17 cellular contexts compared by ENCODE assay signal in genomic region chr15:70643783-70644125, GRCh38.
DNase-seq lines count a peak whose midpoint lies in the region; ATAC-seq and TF ChIP-seq lines count a peak whose summit lies in the region.
"Had no signal": no experiment of that assay in that cellular context is flagged by ENCODE, and none has a peak within 500 bp of the region (broad histone marks: within the 10 kb centered on the region; RNA-seq: fewer than 3 reads in every experiment).

No MANE protein-coding gene starts in this region.

- TF ChIP-seq CTCF in epithelial cell of proximal tubule (conservative IDR thresholded peaks at IDR 0.05; ENCODE audit: low read depth, low read length) (no peak), osteoblast (IDR thresholded peaks at IDR 0.05; ENCODE audit: extremely low read depth, low read depth, low read length) (no peak)

- no peak overlapping the region for H3K27ac Mint-ChIP-seq in CD8-positive, alpha-beta memory T cell
- H3K27ac Mint-ChIP-seq: activated naive CD8-positive, alpha-beta T cell treated with anti-CD3 and anti-CD28 coated beads, Interleukin-2, amount 10 ng/mL, durations not matched to agents 7 days and 5 days; activated T-cell treated with anti-CD3 and anti-CD28 coated beads, Interleukin-2, amount 50 U/mL, for 24 hours had no signal

- no peak overlapping the region for H2AFZ ChIP-seq in osteoblast (ENCODE audit: low read length)
- H2AFZ ChIP-seq: parathyroid adenoma had no signal

- CTCF ChIA-PET in CD8-positive, alpha-beta memory T cell (lab: Charles Lee), result no interaction called here

- DNase-seq in ELR (ENCODE audit: low read depth) (peak; percentile 70), NCI-H460 (ENCODE audit: extremely low read depth, low read depth) (peak; percentile 8), epithelial cell of proximal tubule (ENCODE audit: low read depth) (peak; percentile 16), osteoblast (ENCODE audit: insufficient read length, low spot score, missing footprints) (peak; percentile 64), HK-2 (ENCODE audit: unreplicated experiment) (no peak), NCI-H2227 treated with DMSO at 0.1 percent for 48 hours (lab: John Stamatoyannopoulos, UW) (no peak)
- DNase-seq in CD8-positive, alpha-beta memory T cell, result no peak
- DNase-seq: activated CD4-positive, alpha-beta T cell treated with anti-CD3 and anti-CD28 coated beads for 48 hours; activated naive CD8-positive, alpha-beta T cell treated with anti-CD3 and anti-CD28 coated beads, Interleukin-2, amount 10 ng/mL, durations not matched to agents 7 days and 5 days; activated T-cell treated with anti-CD3 and anti-CD28 coated beads, Interleukin-2, amount 50 U/mL, for 24 hours; hypothalamus; SHP77; stomach; T1000 had no signal

- peaks cover 9% of the 10 kb centered on the region for H3K4me1 ChIP-seq in osteoblast (ENCODE audit: insufficient read depth, low read length)
- H3K4me1 ChIP-seq in CD8-positive, alpha-beta memory T cell (ENCODE audit: insufficient read depth, low read length), result no peaks in the 10 kb centered on the region
- H3K4me1 ChIP-seq: parathyroid adenoma, stomach had no signal

- no peaks in the 10 kb centered on the region for H3K79me2 ChIP-seq in osteoblast (ENCODE audit: insufficient read depth, low read length)
- H3K79me2 ChIP-seq: parathyroid adenoma had no signal

- no peaks in the 10 kb centered on the region for H3K27me3 ChIP-seq in osteoblast (ENCODE audit: insufficient read depth, low read length)
- H3K27me3 ChIP-seq in CD8-positive, alpha-beta memory T cell (ENCODE audit: insufficient read depth, low read length, poor library complexity, severe bottlenecking), result no peaks in the 10 kb centered on the region
- H3K27me3 ChIP-seq: stomach had no signal

- no peaks in the 10 kb centered on the region for H3K36me3 Mint-ChIP-seq in CD8-positive, alpha-beta memory T cell
- H3K36me3 Mint-ChIP-seq: activated naive CD8-positive, alpha-beta T cell treated with anti-CD3 and anti-CD28 coated beads, Interleukin-2, amount 10 ng/mL, durations not matched to agents 7 days and 5 days had no signal

- H3K9me3 Mint-ChIP-seq in CD8-positive, alpha-beta memory T cell, result no peaks in the 10 kb centered on the region
- H3K9me3 Mint-ChIP-seq: activated naive CD8-positive, alpha-beta T cell treated with anti-CD3 and anti-CD28 coated beads, Interleukin-2, amount 10 ng/mL, durations not matched to agents 7 days and 5 days; activated T-cell treated with anti-CD3 and anti-CD28 coated beads, Interleukin-2, amount 50 U/mL, for 24 hours had no signal

- no peak for ATAC-seq in HG03025 (IDR thresholded peaks at IDR 0.05; ENCODE audit: low FRiP score, unreplicated experiment)

- POLR2A ChIA-PET in CD8-positive, alpha-beta memory T cell (lab: Charles Lee), result no interaction called here

- H3K4me3 ChIP-seq in epithelial cell of proximal tubule (ENCODE audit: low read depth, low read length) (no peak overlapping the region), osteoblast (ENCODE audit: insufficient read depth, low read length) (no peak overlapping the region)
- no peak overlapping the region for H3K4me3 ChIP-seq in CD8-positive, alpha-beta memory T cell (ENCODE audit: low read length)
- H3K4me3 ChIP-seq: stomach had no signal

- H3K4me2 ChIP-seq in osteoblast (ENCODE audit: insufficient read depth, low read length), result no peak overlapping the region

- H4K20me1 ChIP-seq in osteoblast (ENCODE audit: insufficient read depth, low read length), result no peaks in the 10 kb centered on the region

- no peak overlapping the region for H3K4me3 Mint-ChIP-seq in CD8-positive, alpha-beta memory T cell
- H3K4me3 Mint-ChIP-seq: activated naive CD8-positive, alpha-beta T cell treated with anti-CD3 and anti-CD28 coated beads, Interleukin-2, amount 10 ng/mL, durations not matched to agents 7 days and 5 days; activated T-cell treated with anti-CD3 and anti-CD28 coated beads, Interleukin-2, amount 50 U/mL, for 24 hours had no signal

- H3K9me3 ChIP-seq in osteoblast (ENCODE audit: low read depth, low read length), result no peaks in the 10 kb centered on the region
- H3K9me3 ChIP-seq in CD8-positive, alpha-beta memory T cell (ENCODE audit: low read length), result no peaks in the 10 kb centered on the region
- H3K9me3 ChIP-seq: stomach had no signal

- peaks cover 9% of the 10 kb centered on the region for H3K36me3 ChIP-seq in osteoblast (ENCODE audit: insufficient read depth, low read length)
- no peaks in the 10 kb centered on the region for H3K36me3 ChIP-seq in CD8-positive, alpha-beta memory T cell (ENCODE audit: insufficient read depth, low read length)
- H3K36me3 ChIP-seq: stomach had no signal

- peaks cover 0 to 30% of the 10 kb centered on the region in 2 donors for H3K27me3 Mint-ChIP-seq in CD8-positive, alpha-beta memory T cell

- H3K27ac ChIP-seq in osteoblast (ENCODE audit: low read depth, low read length), result no peak overlapping the region
- H3K27ac ChIP-seq in CD8-positive, alpha-beta memory T cell (ENCODE audit: low read depth, low read length), result no peak overlapping the region
- H3K27ac ChIP-seq: C4-2B, parathyroid adenoma, stomach had no signal

- H3K4me1 Mint-ChIP-seq in CD8-positive, alpha-beta memory T cell, result no peaks in the 10 kb centered on the region
- H3K4me1 Mint-ChIP-seq: activated naive CD8-positive, alpha-beta T cell treated with anti-CD3 and anti-CD28 coated beads, Interleukin-2, amount 10 ng/mL, durations not matched to agents 7 days and 5 days had no signal

Comparison
In these comparisons a context has a peak if more than half of its experiments do, and no peak if none do; other contexts are left out.
1. DNase-seq: peak in ELR (single experiment), NCI-H460 (single experiment), epithelial cell of proximal tubule (single experiment) and osteoblast (single experiment); none in HK-2 (single experiment), NCI-H2227 treated with DMSO at 0.1 percent for 48 hours (single experiment) and CD8-positive, alpha-beta memory T cell (0 of 5).